27 cellular contexts compared by ENCODE assay signal in genomic region chr6:137175157-137175889, GRCh38. TPM values are rescaled to one million over a fixed set of nuclear protein-coding genes. Genes with fewer than 3 reads are reported as not detected.
"Had no signal": no experiment of that assay in that cellular context is flagged by ENCODE, and none has a peak within 500 bp of the region (broad histone marks: within the 10 kb centered on the region; RNA-seq: fewer than 3 reads in every experiment).

No MANE protein-coding gene starts in this region.

- DNase-seq: activated CD4-positive, alpha-beta memory T cell treated with anti-CD3 and anti-CD28 coated beads for 36 hours; activated CD4-positive, alpha-beta T cell treated with anti-CD3 and anti-CD28 coated beads for 36 hours; activated CD8-positive, alpha-beta memory T cell treated with anti-CD3 and anti-CD28 coated beads, Interleukin-2, amount 10 ng/mL, durations not matched to agents 7 days and 5 days; activated naive CD4-positive, alpha-beta T cell; activated naive CD8-positive, alpha-beta T cell treated with anti-CD3 and anti-CD28 coated beads, Interleukin-2, amount 10 ng/mL, durations not matched to agents 7 days and 5 days; amygdala; body of pancreas; central memory CD4-positive, alpha-beta T cell; endodermal cell; foreskin keratinocyte; hypothalamus; islet precursor cell; naive thymus-derived CD4-positive, alpha-beta T cell; psoas muscle; right lobe of liver; stimulated activated naive CD4-positive, alpha-beta T cell treated with Interleukin-2 at 50 U/mL for 16 hours; T-helper 2 cell; transverse colon; uterus had no signal

- H3K4me3 ChIP-seq: body of pancreas, neural progenitor cell, psoas muscle, right lobe of liver, transverse colon, uterus had no signal

- H3K4me2 ChIP-seq: neural progenitor cell had no signal

- H3K36me3 ChIP-seq: neural progenitor cell, right lobe of liver, transverse colon, uterus had no signal

- H3K27me3 ChIP-seq: body of pancreas, foreskin keratinocyte, neural progenitor cell, right lobe of liver, transverse colon, uterus had no signal

- H3K9me3 ChIP-seq: body of pancreas, psoas muscle, right lobe of liver, transverse colon, uterus had no signal

- ATAC-seq: activated CD4-positive, alpha-beta T cell treated with anti-CD3 and anti-CD28 coated beads for 36 hours; activated CD8-positive, alpha-beta memory T cell treated with anti-CD3 and anti-CD28 coated beads, Interleukin-2, amount 10 ng/mL, durations not matched to agents 7 days and 5 days; activated T-helper 17 cell treated with anti-CD3 and anti-CD28 coated beads, Interleukin-2, amount 50 U/mL, for 72 hours; body of pancreas; foreskin keratinocyte; left lobe of liver; naive thymus-derived CD4-positive, alpha-beta T cell; psoas muscle; right lobe of liver had no signal

- H3K4me1 ChIP-seq: body of pancreas, foreskin keratinocyte, neural progenitor cell, psoas muscle, right lobe of liver, transverse colon, uterus had no signal

- H2AFZ ChIP-seq: neural progenitor cell had no signal

- H3K27ac ChIP-seq: body of pancreas, foreskin keratinocyte, neural progenitor cell, psoas muscle, right lobe of liver, transverse colon, uterus, VCaP had no signal

- H3K9ac ChIP-seq: neural progenitor cell had no signal

RNA-seq across cellular contexts. Expression of gene IL22RA2, which starts 1.9 kb away (rescaled TPM):
- total RNA-seq: activated CD4-positive, alpha-beta memory T cell treated with anti-CD3 and anti-CD28 coated beads for 36 hours; activated CD4-positive, alpha-beta T cell treated with anti-CD3 and anti-CD28 coated beads for 36 hours; activated CD8-positive, alpha-beta memory T cell treated with anti-CD3 and anti-CD28 coated beads, Interleukin-2, amount 10 ng/mL, durations not matched to agents 7 days and 5 days; activated naive CD8-positive, alpha-beta T cell treated with anti-CD3 and anti-CD28 coated beads, Interleukin-2, amount 10 ng/mL, durations not matched to agents 7 days and 5 days; activated T-helper 17 cell treated with anti-CD3 and anti-CD28 coated beads, Interleukin-2, amount 50 U/mL, for 72 hours; body of pancreas; endodermal cell; epithelial cell of proximal tubule; fibroblast of lung; foreskin keratinocyte; left lobe of liver; naive thymus-derived CD4-positive, alpha-beta T cell; osteoblast; psoas muscle; right lobe of liver; subcutaneous adipose tissue; uterus had no signal
- polyA plus RNA-seq: fibroblast of lung; foreskin keratinocyte; naive thymus-derived CD4-positive, alpha-beta T cell; psoas muscle had no signal
